In genomic region chr1:200923607-200924006, GRCh38 we compare ENCODE assay signal across 17 cellular contexts. TPM values are rescaled to one million over a fixed set of nuclear protein-coding genes. Genes with fewer than 3 reads are reported as not detected.
"Had no signal": no experiment of that assay in that cellular context is flagged by ENCODE, and none has a peak within 500 bp of the region (broad histone marks: within the 10 kb centered on the region; RNA-seq: fewer than 3 reads in every experiment).

No MANE protein-coding gene starts in this region.

- H3K27me3 ChIP-seq: hepatocyte, suprapubic skin, upper lobe of right lung had no signal

- DNase-seq: activated CD4-positive, alpha-beta T cell treated with anti-CD3 and anti-CD28 coated beads, Interleukin-2, amount 50 U/mL, for 1 hour; activated naive CD8-positive, alpha-beta T cell treated with anti-CD3 and anti-CD28 coated beads, Interleukin-2, amount 10 ng/mL, durations not matched to agents 7 days and 5 days; anterior cingulate cortex; left ventricle myocardium inferior; naive thymus-derived CD8-positive, alpha-beta T cell; retina; small intestine; upper lobe of right lung had no signal

- H2AFZ ChIP-seq: hepatocyte had no signal

- H3K4me1 ChIP-seq: left ventricle myocardium inferior, suprapubic skin, upper lobe of right lung had no signal

- H3K36me3 Mint-ChIP-seq: activated naive CD8-positive, alpha-beta T cell treated with anti-CD3 and anti-CD28 coated beads, Interleukin-2, amount 10 ng/mL, durations not matched to agents 7 days and 5 days; naive thymus-derived CD8-positive, alpha-beta T cell had no signal

- H3K9me3 ChIP-seq: left ventricle myocardium inferior, suprapubic skin, upper lobe of right lung had no signal

- H3K4me2 ChIP-seq: hepatocyte had no signal

- H3K27me3 Mint-ChIP-seq: naive thymus-derived CD8-positive, alpha-beta T cell had no signal

- H3K36me3 ChIP-seq: left ventricle myocardium inferior, suprapubic skin, upper lobe of right lung had no signal

- H3K9me3 Mint-ChIP-seq: activated naive CD8-positive, alpha-beta T cell treated with anti-CD3 and anti-CD28 coated beads, Interleukin-2, amount 10 ng/mL, durations not matched to agents 7 days and 5 days; activated T-helper 1 cell treated with anti-CD3 and anti-CD28 coated beads, Interleukin-12 subunit alpha, Interleukin-12 subunit beta, Interleukin-2, Interleukin-4 antibody, amounts not matched to agents 30 ng/mL and 10 ng/mL and 1 ng/mL, durations not matched to agents 14 hours and 24 hours and 36 hours; naive thymus-derived CD8-positive, alpha-beta T cell; stimulated activated naive CD8-positive, alpha-beta T cell treated with anti-CD3 and anti-CD28 coated beads, Interleukin-15, Interleukin-2, amounts not matched to agents 100 ng/mL and 50 ng/mL, for 24 hours had no signal

- H3K27ac ChIP-seq: hepatocyte, left ventricle myocardium inferior, suprapubic skin, upper lobe of right lung had no signal

- ATAC-seq: naive thymus-derived CD8-positive, alpha-beta T cell; upper lobe of right lung had no signal

- FAIRE-seq: bronchial epithelial cell, endometrium, small intestine had no signal

- H3K4me3 Mint-ChIP-seq: activated naive CD8-positive, alpha-beta T cell treated with anti-CD3 and anti-CD28 coated beads, Interleukin-2, amount 10 ng/mL, durations not matched to agents 7 days and 5 days; activated T-helper 1 cell treated with anti-CD3 and anti-CD28 coated beads, Interleukin-12 subunit alpha, Interleukin-12 subunit beta, Interleukin-2, Interleukin-4 antibody, amounts not matched to agents 30 ng/mL and 10 ng/mL and 1 ng/mL, durations not matched to agents 14 hours and 24 hours and 36 hours; naive thymus-derived CD8-positive, alpha-beta T cell; stimulated activated naive CD8-positive, alpha-beta T cell treated with anti-CD3 and anti-CD28 coated beads, Interleukin-15, Interleukin-2, amounts not matched to agents 100 ng/mL and 50 ng/mL, for 24 hours had no signal

- H3K4me3 ChIP-seq: hepatocyte, left ventricle myocardium inferior, suprapubic skin, upper lobe of right lung had no signal

- H3K27ac Mint-ChIP-seq: activated naive CD8-positive, alpha-beta T cell treated with anti-CD3 and anti-CD28 coated beads, Interleukin-2, amount 10 ng/mL, durations not matched to agents 7 days and 5 days; activated T-helper 1 cell treated with anti-CD3 and anti-CD28 coated beads, Interleukin-12 subunit alpha, Interleukin-12 subunit beta, Interleukin-2, Interleukin-4 antibody, amounts not matched to agents 30 ng/mL and 10 ng/mL and 1 ng/mL, durations not matched to agents 14 hours and 24 hours and 36 hours; naive thymus-derived CD8-positive, alpha-beta T cell; stimulated activated naive CD8-positive, alpha-beta T cell treated with anti-CD3 and anti-CD28 coated beads, Interleukin-15, Interleukin-2, amounts not matched to agents 100 ng/mL and 50 ng/mL, for 24 hours had no signal

- H3K79me2 ChIP-seq: hepatocyte had no signal

RNA-seq across cellular contexts. Expression of gene INAVA, which starts 28.9 kb away (rescaled TPM):
- total RNA-seq: naive thymus-derived CD8-positive, alpha-beta T cell had no signal
- polyA plus RNA-seq: naive thymus-derived CD8-positive, alpha-beta T cell had no signal

RNA-seq across cellular contexts. Expression of gene GPR25, which starts 50.8 kb away (rescaled TPM):
- total RNA-seq: activated CD8-positive, alpha-beta memory T cell treated with anti-CD3 and anti-CD28 coated beads for 36 hours; activated T-helper 1 cell treated with anti-CD3 and anti-CD28 coated beads, Interleukin-12 subunit alpha, Interleukin-12 subunit beta, Interleukin-2, Interleukin-4 antibody, amounts not matched to agents 30 ng/mL and 10 ng/mL and 1 ng/mL, durations not matched to agents 14 hours and 24 hours and 36 hours; bronchial epithelial cell; glomerular endothelial cell; hepatocyte; kidney epithelial cell; left ventricle myocardium inferior; naive thymus-derived CD8-positive, alpha-beta T cell; suprapubic skin had no signal
- polyA plus RNA-seq: hepatocyte had no signal
